Comparison of ENCODE assay signal across 7 cellular contexts in the genomic region with DNA sequence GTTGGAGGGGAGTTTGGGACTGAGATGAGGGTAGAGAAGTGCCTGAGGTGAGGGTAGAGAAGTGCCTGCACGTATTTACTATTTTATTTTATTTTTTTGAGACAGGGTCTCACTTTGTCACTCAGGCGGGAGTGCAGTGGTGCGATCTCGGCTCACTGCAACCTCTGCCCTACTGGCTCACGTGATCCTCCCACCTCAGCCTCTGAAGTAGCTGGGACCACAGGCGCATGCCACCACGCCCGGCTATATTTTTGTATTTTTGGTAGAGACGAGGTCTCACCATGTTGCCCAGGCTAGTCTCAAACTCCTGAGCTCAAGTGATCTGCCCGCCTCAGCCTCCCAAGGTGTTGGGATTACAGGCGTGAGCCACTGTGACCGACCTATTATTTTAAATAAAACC. TPM values are rescaled to one million over a fixed set of nuclear protein-coding genes. Genes with fewer than 3 reads are reported as not detected.
DNase-seq lines count a peak whose midpoint lies in the region; ATAC-seq, FAIRE-seq and TF ChIP-seq lines count a peak whose summit lies in the region.
"Not testable (repeated sequence)": the region's sequence is repeated elsewhere in the genome, so short reads cannot be mapped to it uniquely, and the experiment has no call there.

No MANE protein-coding gene starts in this region.

- intact Hi-C loops in kidney (cut with DNase I), result not testable (repeated sequence)

- H2AFZ ChIP-seq in GM23338; smooth muscle cell (ENCODE audit: low read depth): not testable (repeated sequence)

- POLR2A ChIA-PET in T-cell (lab: Charles Lee), result interaction anchor here in 1 of 2 donors (0.6 kb wide), 1 partner anchor 211 kb away, joined by 5 read pairs; no protein-coding TSS in a partner anchor

- H3K27ac Mint-ChIP-seq in GM23338 (peak overlapping the region; percentile 63; the same call in 1 of the 2 replicates), T-cell (peak overlapping the region; percentile 84 to 91), nephron (peak overlapping the region; percentile 86 to 93 (median 92))
- peak overlapping the region; percentile 90 for H3K27ac Mint-ChIP-seq in activated naive CD8-positive, alpha-beta T cell
- peak overlapping the region; percentile 33 to 46 for H3K27ac Mint-ChIP-seq in effector memory CD8-positive, alpha-beta T cell

- H3F3A ChIP-seq in GM23338 (replicated peaks; ENCODE audit: low read depth); smooth muscle cell (ENCODE audit: low read depth): not testable (repeated sequence)

- not testable (repeated sequence) for TF ChIP-seq CTCF in GM23338 (conservative IDR thresholded peaks at IDR 0.05; ENCODE audit: low read depth in 2 of 2); kidney (IDR thresholded peaks at IDR 0.05; ENCODE audit: borderline replicate concordance, extremely low read depth, insufficient read depth); nephron (IDR thresholded peaks at IDR 0.05; ENCODE audit: unreplicated experiment in 3 of 3); smooth muscle cell (IDR thresholded peaks at IDR 0.05; ENCODE audit: borderline replicate concordance, insufficient read depth, poor library complexity, severe bottlenecking)

- not testable (repeated sequence) for H3K27me3 ChIP-seq in GM23338 (ENCODE audit: insufficient read depth); smooth muscle cell (ENCODE audit: low read depth)

- not testable (repeated sequence) for H3K9ac ChIP-seq in kidney (ENCODE audit: low read length in 2 of 2); smooth muscle cell (ENCODE audit: low read depth)

- H3K4me1 ChIP-seq in GM23338 (ENCODE audit: insufficient read depth) (peaks cover 36% of the 10 kb centered on the region), kidney (ENCODE audit: control insufficient read depth in 1 of 2, insufficient read depth in 1 of 2, low read depth in 1 of 2, low read length in 2 of 2) (peaks cover 27 to 28% of the 10 kb centered on the region in 2 donors), smooth muscle cell (ENCODE audit: low read depth) (peaks cover 11% of the 10 kb centered on the region)

- not testable (repeated sequence) for H3K4me3 Mint-ChIP-seq in GM23338
- peak overlapping the region in 2 of 3 donors; percentile 21 to 100 for H3K4me3 Mint-ChIP-seq in T-cell
- peak overlapping the region; percentile 92 for H3K4me3 Mint-ChIP-seq in activated naive CD8-positive, alpha-beta T cell
- H3K4me3 Mint-ChIP-seq in effector memory CD8-positive, alpha-beta T cell, result peak overlapping the region; percentile 21 to 100
- H3K4me3 Mint-ChIP-seq in nephron, result peak overlapping the region; percentile 91 to 95 (median 93)

- H3K79me2 ChIP-seq in GM23338 (replicated peaks; ENCODE audit: insufficient read depth), result peaks cover 83% of the 10 kb centered on the region
- H3K79me2 ChIP-seq in smooth muscle cell (ENCODE audit: low read depth), result peaks cover 84% of the 10 kb centered on the region

- H3K4me2 ChIP-seq in GM23338, smooth muscle cell: not testable (repeated sequence)

- DNase-seq in GM23338 (ENCODE audit: low spot score); T-cell; effector memory CD8-positive, alpha-beta T cell; smooth muscle cell (lab: John Stamatoyannopoulos, UW; ENCODE audit: unreplicated experiment): not testable (repeated sequence)
- DNase-seq in kidney, result peak; percentile 41

- H3K4me3 ChIP-seq in GM23338, smooth muscle cell: not testable (repeated sequence)
- peak overlapping the region in 1 of 2 donors; percentile 33 for H3K4me3 ChIP-seq in kidney (ENCODE audit: low read length in 2 of 2)

- not testable (repeated sequence) for H3K36me3 ChIP-seq in GM23338 (ENCODE audit: insufficient read depth); kidney (ENCODE audit: control insufficient read depth in 1 of 2, insufficient read depth in 2 of 2, low read length in 2 of 2); smooth muscle cell (ENCODE audit: low read depth)

- H4K20me1 ChIP-seq in GM23338 (replicated peaks; ENCODE audit: insufficient read depth); smooth muscle cell (ENCODE audit: low read depth): not testable (repeated sequence)

- H3K27me3 Mint-ChIP-seq in GM23338 (ENCODE audit: insufficient read depth, low read depth, poor library complexity), result peaks cover 12% of the 10 kb centered on the region
- not testable (repeated sequence) for H3K27me3 Mint-ChIP-seq in T-cell; activated naive CD8-positive, alpha-beta T cell; effector memory CD8-positive, alpha-beta T cell; nephron (ENCODE audit: low read depth)

- H3K36me3 Mint-ChIP-seq in GM23338 (ENCODE audit: low read depth); T-cell; activated naive CD8-positive, alpha-beta T cell; nephron (ENCODE audit: low read depth): not testable (repeated sequence)
- peaks cover 20% of the 10 kb centered on the region for H3K36me3 Mint-ChIP-seq in effector memory CD8-positive, alpha-beta T cell (ENCODE audit: insufficient read depth)

- 92% methylated on average over 12 of the region's 12 CpGs for WGBS in smooth muscle cell (ENCODE audit: low lambda C conversion rate)

- H3K27ac ChIP-seq in GM23338 (ENCODE audit: low read depth); kidney (ENCODE audit: low read depth in 2 of 2, low read length in 2 of 2): not testable (repeated sequence)
- peak overlapping the region; percentile 20 for H3K27ac ChIP-seq in smooth muscle cell (ENCODE audit: low read depth)

- H3K9me3 ChIP-seq in kidney (ENCODE audit: control insufficient read depth in 1 of 2, low read length in 2 of 2); smooth muscle cell (replicated peaks; ENCODE audit: low read depth): not testable (repeated sequence)

- not testable (repeated sequence) for ATAC-seq in GM23338; T-cell (replicated peaks in 1 of 4); effector memory CD8-positive, alpha-beta T cell (replicated peaks)

- FAIRE-seq in kidney (lab: Jason Lieb, UNC), result not testable (repeated sequence)

- H3K9me2 ChIP-seq in GM23338 (ENCODE audit: insufficient read depth), result not testable (repeated sequence)

- CTCF ChIA-PET in T-cell (lab: Charles Lee), result interaction anchor here in 1 of 2 donors (1.1 kb wide), 1 partner anchor 17 kb away, joined by 3 read pairs; no protein-coding TSS in a partner anchor

- H3K9me3 Mint-ChIP-seq in GM23338; T-cell; activated naive CD8-positive, alpha-beta T cell (ENCODE audit: low read depth); effector memory CD8-positive, alpha-beta T cell; nephron: not testable (repeated sequence)

- H3K4me1 Mint-ChIP-seq in GM23338, result peaks cover 41% of the 10 kb centered on the region
- H3K4me1 Mint-ChIP-seq in T-cell, result peaks cover 76 to 77% (median 76%) of the 10 kb centered on the region in 3 donors
- peaks cover 66% of the 10 kb centered on the region for H3K4me1 Mint-ChIP-seq in activated naive CD8-positive, alpha-beta T cell (ENCODE audit: low read depth)
- peaks cover 57 to 68% of the 10 kb centered on the region in 2 donors for H3K4me1 Mint-ChIP-seq in effector memory CD8-positive, alpha-beta T cell (ENCODE audit: low read depth in 2 of 2)
- peaks cover 40% of the 10 kb centered on the region for H3K4me1 Mint-ChIP-seq in nephron

RNA-seq across cellular contexts. Expression of a gene that starts 15.8 kb away (rescaled TPM):
- total RNA-seq in GM23338 (2014; rRNA removed; shearing (Covaris generic)), result 123 and 151 TPM in 2 replicates
- polyA plus RNA-seq in GM23338 (2016; fragmentation: Nextera tagmentation; extraction: Ambion mirVana) (40.0 and 49.2 TPM in 2 replicates), kidney (ENCODE audit: insufficient read depth, low read depth, low replicate concordance) (18.0 TPM), smooth muscle cell (27.0 and 38.3 TPM in 2 replicates)
- total RNA-seq in T-cell (100 to 1,000 TPM; 114 to 144 (median 133) TPM), kidney (91.0 TPM), smooth muscle cell (26.8 and 27.1 TPM in 2 replicates)

Comparison
In these comparisons a context has a peak if more than half of its experiments do, and no peak if none do; other contexts are left out.
1. H3K27ac Mint-ChIP-seq: peak in every context shown above with its lines; median percentile 92 in nephron; 90 in activated naive CD8-positive, alpha-beta T cell; 88 in T-cell; 63 in GM23338; 40 in effector memory CD8-positive, alpha-beta T cell.